Comparison of ENCODE assay signal across 13 cellular contexts in genomic region chr1:225474439-225474985, GRCh38. TPM values are rescaled to one million over a fixed set of nuclear protein-coding genes. Genes with fewer than 3 reads are reported as not detected.
DNase-seq lines count a peak whose midpoint lies in the region; ATAC-seq, FAIRE-seq and TF ChIP-seq lines count a peak whose summit lies in the region.
"Had no signal": no experiment of that assay in that cellular context is flagged by ENCODE, and none has a peak within 500 bp of the region (broad histone marks: within the 10 kb centered on the region; RNA-seq: fewer than 3 reads in every experiment).

No MANE protein-coding gene starts in this region.

- no peak for TF ChIP-seq CTCF in neutrophil (IDR thresholded peaks at IDR 0.05)

- H3K4me3 Mint-ChIP-seq in CD4-positive, CD25-positive, alpha-beta regulatory T cell: peak overlapping the region in 1 of 4 donors; percentile 19
- H3K4me3 Mint-ChIP-seq in effector memory CD8-positive, alpha-beta T cell: no peak overlapping the region
- H3K4me3 Mint-ChIP-seq: activated CD8-positive, alpha-beta memory T cell treated with anti-CD3 and anti-CD28 coated beads, Interleukin-2, amount 10 ng/mL, durations not matched to agents 7 days and 5 days; activated naive CD4-positive, alpha-beta T cell treated with anti-CD3 and anti-CD28 coated beads for 36 hours had no signal

- no peaks in the 10 kb centered on the region for H3K9me3 Mint-ChIP-seq in CD4-positive, CD25-positive, alpha-beta regulatory T cell
- H3K9me3 Mint-ChIP-seq in effector memory CD8-positive, alpha-beta T cell: no peaks in the 10 kb centered on the region
- H3K9me3 Mint-ChIP-seq: activated naive CD4-positive, alpha-beta T cell treated with anti-CD3 and anti-CD28 coated beads for 36 hours had no signal

- H3K36me3 ChIP-seq in CD4-positive, CD25-positive, alpha-beta regulatory T cell (ENCODE audit: control insufficient read depth, insufficient read depth, low read length): no peaks in the 10 kb centered on the region
- no peaks in the 10 kb centered on the region for H3K36me3 ChIP-seq in neutrophil
- H3K36me3 ChIP-seq: BE2C, pancreas had no signal

- H3K4me3 ChIP-seq in CD4-positive, CD25-positive, alpha-beta regulatory T cell (ENCODE audit: low read depth, low read length): no peak overlapping the region
- no peak overlapping the region for H3K4me3 ChIP-seq in neutrophil (ENCODE audit: low read depth in 1 of 2, low read length in 1 of 2)
- H3K4me3 ChIP-seq: pancreas had no signal

- no peak overlapping the region for H3K27ac ChIP-seq in CD4-positive, CD25-positive, alpha-beta regulatory T cell (ENCODE audit: insufficient read depth, low read length, poor library complexity, severe bottlenecking)
- peak overlapping the region; percentile 43 for H3K27ac ChIP-seq in neutrophil
- H3K27ac ChIP-seq: foreskin keratinocyte, pancreas had no signal

- H3K4me1 Mint-ChIP-seq in CD4-positive, CD25-positive, alpha-beta regulatory T cell: peaks cover 17 to 49% (median 31%) of the 10 kb centered on the region in 4 donors
- peaks cover 22 to 37% of the 10 kb centered on the region in 2 donors for H3K4me1 Mint-ChIP-seq in effector memory CD8-positive, alpha-beta T cell (ENCODE audit: low read depth in 2 of 2)

- H3K27me3 Mint-ChIP-seq in CD4-positive, CD25-positive, alpha-beta regulatory T cell: peaks cover 4% of the 10 kb centered on the region
- H3K27me3 Mint-ChIP-seq in effector memory CD8-positive, alpha-beta T cell: no peaks in the 10 kb centered on the region

- H3K27ac Mint-ChIP-seq in CD4-positive, CD25-positive, alpha-beta regulatory T cell: peak overlapping the region in 2 of 3 donors; percentile 87 to 88
- peak overlapping the region; percentile 46 to 70 for H3K27ac Mint-ChIP-seq in effector memory CD8-positive, alpha-beta T cell
- H3K27ac Mint-ChIP-seq: activated CD8-positive, alpha-beta memory T cell treated with anti-CD3 and anti-CD28 coated beads, Interleukin-2, amount 10 ng/mL, durations not matched to agents 7 days and 5 days; activated naive CD4-positive, alpha-beta T cell treated with anti-CD3 and anti-CD28 coated beads for 36 hours had no signal

- no peaks in the 10 kb centered on the region for H3K27me3 ChIP-seq in CD4-positive, CD25-positive, alpha-beta regulatory T cell (ENCODE audit: control insufficient read depth, insufficient read depth, low read length)
- H3K27me3 ChIP-seq in neutrophil: peaks cover 7% of the 10 kb centered on the region
- H3K27me3 ChIP-seq: BE2C, foreskin keratinocyte, pancreas had no signal

- no peak for TF ChIP-seq POLR2A in GM12892 (IDR thresholded peaks at IDR 0.05; ENCODE audit: low read depth, low read length)

- FAIRE-seq in GM19239 (lab: Jason Lieb, UNC) (no peak), GM12892 (lab: Jason Lieb, UNC) (no peak)
- FAIRE-seq: pancreas had no signal

- DNase-seq in CD4-positive, CD25-positive, alpha-beta regulatory T cell: no peak
- peak in 1 of 3 experiments; percentile 24 for DNase-seq in effector memory CD8-positive, alpha-beta T cell
- DNase-seq in sciatic nerve (ENCODE audit: low spot score) (no peak), NCI-H1436 (lab: John Stamatoyannopoulos, UW) (no peak), GM19239 (ENCODE audit: insufficient read length, low spot score) (no peak), GM12892 (ENCODE audit: insufficient read length) (no peak)
- DNase-seq: foreskin keratinocyte had no signal

- H3K9me3 ChIP-seq in CD4-positive, CD25-positive, alpha-beta regulatory T cell (ENCODE audit: control insufficient read depth in 2 of 2, low read length in 2 of 2): no peaks in the 10 kb centered on the region
- H3K9me3 ChIP-seq in neutrophil: no peaks in the 10 kb centered on the region
- H3K9me3 ChIP-seq: BE2C, pancreas had no signal

- H3K36me3 Mint-ChIP-seq in CD4-positive, CD25-positive, alpha-beta regulatory T cell: no peaks in the 10 kb centered on the region
- peaks cover 5% of the 10 kb centered on the region for H3K36me3 Mint-ChIP-seq in effector memory CD8-positive, alpha-beta T cell (ENCODE audit: insufficient read depth)
- H3K36me3 Mint-ChIP-seq: activated CD8-positive, alpha-beta memory T cell treated with anti-CD3 and anti-CD28 coated beads, Interleukin-2, amount 10 ng/mL, durations not matched to agents 7 days and 5 days had no signal

- intact Hi-C loops in sciatic nerve (cut with DNase I): loop anchor here (5.0 kb wide), 1 partner anchor 503 kb away; no protein-coding TSS in a partner anchor

- peaks cover 19% of the 10 kb centered on the region for H3K4me1 ChIP-seq in CD4-positive, CD25-positive, alpha-beta regulatory T cell (ENCODE audit: control insufficient read depth, insufficient read depth, low read length, poor library complexity, severe bottlenecking)
- peaks cover 8 to 13% of the 10 kb centered on the region in 2 experiments for H3K4me1 ChIP-seq in neutrophil (ENCODE audit: control insufficient read depth in 1 of 2, insufficient read depth in 1 of 2, low read depth in 1 of 2, low read length in 1 of 2)
- H3K4me1 ChIP-seq: BE2C, foreskin keratinocyte, pancreas had no signal

- ATAC-seq in CD4-positive, CD25-positive, alpha-beta regulatory T cell (ENCODE audit: low read depth in 2 of 2): no peak
- ATAC-seq in HG03175 (IDR thresholded peaks at IDR 0.05; ENCODE audit: unreplicated experiment): peak; percentile 8
- no peak for ATAC-seq in effector memory CD8-positive, alpha-beta T cell (replicated peaks)
- no peak for ATAC-seq in sciatic nerve

RNA-seq across cellular contexts. Expression of gene LBR, which starts 46.7 kb away (rescaled TPM):
- total RNA-seq in CD4-positive, CD25-positive, alpha-beta regulatory T cell: 140 TPM
- 100 to 1,000 TPM; 123 to 175 (median 145) TPM for polyA plus RNA-seq in CD4-positive, CD25-positive, alpha-beta regulatory T cell
- total RNA-seq in sciatic nerve: 48.8 TPM
- polyA plus RNA-seq in GM12892 (2012; ENCODE audit: missing spikeins): 45.5 TPM
